Comparison of ENCODE assay signal across 1 cellular context in the genomic region with DNA sequence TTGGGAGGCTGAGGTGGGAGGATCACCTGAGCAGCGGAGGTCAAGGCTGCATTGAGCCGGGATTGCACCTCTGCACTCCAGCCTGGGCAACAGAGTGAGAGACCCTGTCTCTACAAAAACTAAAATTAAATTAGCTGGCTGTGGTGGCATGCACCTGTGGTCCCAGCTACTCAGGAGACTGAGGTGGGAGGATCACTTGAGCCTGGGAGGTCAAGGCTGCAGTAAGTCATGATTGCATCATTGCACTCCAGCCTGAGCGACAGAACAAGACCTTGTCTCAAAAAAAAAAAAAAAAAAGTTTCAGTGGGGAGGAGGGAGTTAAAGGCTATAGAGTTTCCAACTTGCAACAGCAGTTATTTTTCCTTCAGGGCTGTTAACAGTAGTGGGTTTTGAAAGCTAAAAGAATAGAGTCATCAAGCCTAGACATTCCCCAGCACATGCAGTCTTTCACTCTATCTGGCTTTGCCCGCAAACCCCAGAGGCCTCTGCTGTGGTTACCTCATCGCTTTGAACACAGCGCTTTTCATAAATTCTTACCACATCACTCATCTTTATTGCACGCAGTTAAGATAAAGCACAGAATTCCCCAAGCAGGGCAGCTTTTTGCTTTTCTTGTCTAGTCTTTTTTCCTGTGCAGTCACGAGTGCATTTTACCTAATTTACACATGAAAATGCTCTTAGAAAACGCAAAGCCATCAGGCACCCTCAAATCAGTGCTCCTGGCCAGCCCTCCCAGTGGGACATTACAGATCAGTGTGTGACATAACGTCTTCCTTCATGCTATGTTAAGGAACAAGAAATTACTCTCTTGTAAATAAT.
TF ChIP-seq lines count a peak whose summit lies in the region.

No MANE protein-coding gene starts in this region.

TF ChIP-seq in HepG2, 621 proteins besides CTCF, POLR2A, EP300 and RAD21 (continued from another document and continues in another):
- TF ChIP-seq, protein P1, sequence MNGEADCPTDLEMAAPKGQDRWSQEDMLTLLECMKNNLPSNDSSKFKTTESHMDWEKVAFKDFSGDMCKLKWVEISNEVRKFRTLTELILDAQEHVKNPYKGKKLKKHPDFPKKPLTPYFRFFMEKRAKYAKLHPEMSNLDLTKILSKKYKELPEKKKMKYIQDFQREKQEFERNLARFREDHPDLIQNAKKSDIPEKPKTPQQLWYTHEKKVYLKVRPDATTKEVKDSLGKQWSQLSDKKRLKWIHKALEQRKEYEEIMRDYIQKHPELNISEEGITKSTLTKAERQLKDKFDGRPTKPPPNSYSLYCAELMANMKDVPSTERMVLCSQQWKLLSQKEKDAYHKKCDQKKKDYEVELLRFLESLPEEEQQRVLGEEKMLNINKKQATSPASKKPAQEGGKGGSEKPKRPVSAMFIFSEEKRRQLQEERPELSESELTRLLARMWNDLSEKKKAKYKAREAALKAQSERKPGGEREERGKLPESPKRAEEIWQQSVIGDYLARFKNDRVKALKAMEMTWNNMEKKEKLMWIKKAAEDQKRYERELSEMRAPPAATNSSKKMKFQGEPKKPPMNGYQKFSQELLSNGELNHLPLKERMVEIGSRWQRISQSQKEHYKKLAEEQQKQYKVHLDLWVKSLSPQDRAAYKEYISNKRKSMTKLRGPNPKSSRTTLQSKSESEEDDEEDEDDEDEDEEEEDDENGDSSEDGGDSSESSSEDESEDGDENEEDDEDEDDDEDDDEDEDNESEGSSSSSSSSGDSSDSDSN (CRISPR knock-in tag; IDR thresholded peaks at IDR 0.05) = no peak
- TF ChIP-seq, protein P2, sequence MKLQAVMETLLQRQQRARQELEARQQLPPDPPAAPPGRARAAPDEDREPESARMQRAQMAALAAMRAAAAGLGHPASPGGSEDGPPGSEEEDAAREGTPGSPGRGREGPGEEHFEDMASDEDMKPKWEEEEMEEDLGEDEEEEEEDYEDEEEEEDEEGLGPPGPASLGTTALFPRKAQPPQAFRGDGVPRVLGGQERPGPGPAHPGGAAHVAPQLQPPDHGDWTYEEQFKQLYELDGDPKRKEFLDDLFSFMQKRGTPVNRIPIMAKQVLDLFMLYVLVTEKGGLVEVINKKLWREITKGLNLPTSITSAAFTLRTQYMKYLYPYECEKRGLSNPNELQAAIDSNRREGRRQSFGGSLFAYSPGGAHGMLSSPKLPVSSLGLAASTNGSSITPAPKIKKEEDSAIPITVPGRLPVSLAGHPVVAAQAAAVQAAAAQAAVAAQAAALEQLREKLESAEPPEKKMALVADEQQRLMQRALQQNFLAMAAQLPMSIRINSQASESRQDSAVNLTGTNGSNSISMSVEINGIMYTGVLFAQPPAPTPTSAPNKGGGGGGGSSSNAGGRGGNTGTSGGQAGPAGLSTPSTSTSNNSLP (IDR thresholded peaks at IDR 0.05; ENCODE audit: low read depth, low read length) = peak; percentile 78
- TF ChIP-seq HMG20A (CRISPR knock-in tag; IDR thresholded peaks at IDR 0.05; ENCODE audit: borderline replicate concordance) (peak; percentile 83), ZNF543 (CRISPR knock-in tag; IDR thresholded peaks at IDR 0.05) (0 out of 2 replicates have a peak, but pooled peaks have one; percentile 64), ASH2L (IDR thresholded peaks at IDR 0.05; ENCODE audit: insufficient read length, low read depth, low read length) (peak; percentile 80), DMAP1 (CRISPR knock-in tag; IDR thresholded peaks at IDR 0.05) (peak; percentile 23; the same call in 1 of the 2 replicates), FOSL2 (CRISPR knock-in tag; IDR thresholded peaks at IDR 0.05) (peak; percentile 96), PCBP1 (IDR thresholded peaks at IDR 0.05; ENCODE audit: borderline replicate concordance, low read depth, low read length) (no peak), KLF11 (CRISPR knock-in tag; IDR thresholded peaks at IDR 0.05) (no peak), ZMYM3 (CRISPR knock-in tag; IDR thresholded peaks at IDR 0.05) (peak; percentile 49; the same call in 1 of the 2 replicates), PPARG (CRISPR knock-in tag; conservative IDR thresholded peaks at IDR 0.05) (peak; percentile 53), JUND (CRISPR knock-in tag; IDR thresholded peaks at IDR 0.05) (peak; percentile 62; the same call in 1 of the 2 replicates), MAFK (conservative IDR thresholded peaks at IDR 0.05 in 1 of 2, IDR thresholded peaks at IDR 0.05 in 1 of 2; ENCODE audit: low read length in 2 of 2) (0 out of 4 replicates have a peak, but pooled peaks of 1 of the 2 experiments have one; percentile 3), KAT7 (CRISPR knock-in tag; IDR thresholded peaks at IDR 0.05; ENCODE audit: borderline replicate concordance) (no peak), ARNT2 (CRISPR knock-in tag; IDR thresholded peaks at IDR 0.05; ENCODE audit: low read depth) (peak; percentile 16; the same call in 1 of the 2 replicates), MED1 (CRISPR knock-in tag; IDR thresholded peaks at IDR 0.05) (peak; percentile 46; the same call in 1 of the 2 replicates), ZNF589 (CRISPR knock-in tag; conservative IDR thresholded peaks at IDR 0.05) (no peak), CEBPB (IDR thresholded peaks at IDR 0.05; ENCODE audit: borderline replicate concordance, low read depth, low read length) (peak; percentile 93), PRPF4 (IDR thresholded peaks at IDR 0.05; ENCODE audit: low read depth, low read length, poor library complexity, severe bottlenecking) (peak; percentile 60), NFYC (CRISPR knock-in tag; IDR thresholded peaks at IDR 0.05) (no peak), NR1H2 (CRISPR knock-in tag; IDR thresholded peaks at IDR 0.05; ENCODE audit: borderline replicate concordance, low read depth) (no peak), TGIF2 (CRISPR knock-in tag; IDR thresholded peaks at IDR 0.05) (0 out of 2 replicates have a peak, but pooled peaks have one; percentile 38), ETV5 (CRISPR knock-in tag; IDR thresholded peaks at IDR 0.05; ENCODE audit: borderline replicate concordance) (0 out of 2 replicates have a peak, but pooled peaks have one; percentile 6), ZNF550 (CRISPR knock-in tag; IDR thresholded peaks at IDR 0.05; ENCODE audit: borderline replicate concordance) (no peak), ZNF3 (CRISPR knock-in tag; IDR thresholded peaks at IDR 0.05) (peak; percentile 47; the same call in 1 of the 2 replicates), HDAC1 (CRISPR knock-in tag; IDR thresholded peaks at IDR 0.05) (peak; percentile 69), NFIC (IDR thresholded peaks at IDR 0.05; ENCODE audit: low read length) (peak; percentile 32; the same call in 1 of the 2 replicates), ZNF564 (CRISPR knock-in tag; IDR thresholded peaks at IDR 0.05) (0 out of 2 replicates have a peak, but pooled peaks have one; percentile 51), TCF7L2 (IDR thresholded peaks at IDR 0.05; ENCODE audit: low read depth, low read length) (peak; percentile 70; the same call in 1 of the 2 replicates), ZNF12 (CRISPR knock-in tag; IDR thresholded peaks at IDR 0.05) (peak; percentile 45; the same call in 1 of the 2 replicates)
- TF ChIP-seq, protein P3, sequence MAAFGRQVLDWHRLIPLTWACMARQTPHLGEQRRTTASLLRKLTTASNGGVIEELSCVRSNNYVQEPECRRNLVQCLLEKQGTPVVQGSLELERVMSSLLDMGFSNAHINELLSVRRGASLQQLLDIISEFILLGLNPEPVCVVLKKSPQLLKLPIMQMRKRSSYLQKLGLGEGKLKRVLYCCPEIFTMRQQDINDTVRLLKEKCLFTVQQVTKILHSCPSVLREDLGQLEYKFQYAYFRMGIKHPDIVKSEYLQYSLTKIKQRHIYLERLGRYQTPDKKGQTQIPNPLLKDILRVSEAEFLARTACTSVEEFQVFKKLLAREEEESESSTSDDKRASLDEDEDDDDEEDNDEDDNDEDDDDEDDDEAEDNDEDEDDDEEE (CRISPR knock-in tag; IDR thresholded peaks at IDR 0.05) = no peak
- TF ChIP-seq, protein P4, sequence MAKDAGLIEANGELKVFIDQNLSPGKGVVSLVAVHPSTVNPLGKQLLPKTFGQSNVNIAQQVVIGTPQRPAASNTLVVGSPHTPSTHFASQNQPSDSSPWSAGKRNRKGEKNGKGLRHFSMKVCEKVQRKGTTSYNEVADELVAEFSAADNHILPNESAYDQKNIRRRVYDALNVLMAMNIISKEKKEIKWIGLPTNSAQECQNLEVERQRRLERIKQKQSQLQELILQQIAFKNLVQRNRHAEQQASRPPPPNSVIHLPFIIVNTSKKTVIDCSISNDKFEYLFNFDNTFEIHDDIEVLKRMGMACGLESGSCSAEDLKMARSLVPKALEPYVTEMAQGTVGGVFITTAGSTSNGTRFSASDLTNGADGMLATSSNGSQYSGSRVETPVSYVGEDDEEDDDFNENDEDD (CRISPR knock-in tag; IDR thresholded peaks at IDR 0.05; ENCODE audit: borderline replicate concordance) = peak; percentile 34; the same call in 1 of the 2 replicates
- TF ChIP-seq, protein P5, sequence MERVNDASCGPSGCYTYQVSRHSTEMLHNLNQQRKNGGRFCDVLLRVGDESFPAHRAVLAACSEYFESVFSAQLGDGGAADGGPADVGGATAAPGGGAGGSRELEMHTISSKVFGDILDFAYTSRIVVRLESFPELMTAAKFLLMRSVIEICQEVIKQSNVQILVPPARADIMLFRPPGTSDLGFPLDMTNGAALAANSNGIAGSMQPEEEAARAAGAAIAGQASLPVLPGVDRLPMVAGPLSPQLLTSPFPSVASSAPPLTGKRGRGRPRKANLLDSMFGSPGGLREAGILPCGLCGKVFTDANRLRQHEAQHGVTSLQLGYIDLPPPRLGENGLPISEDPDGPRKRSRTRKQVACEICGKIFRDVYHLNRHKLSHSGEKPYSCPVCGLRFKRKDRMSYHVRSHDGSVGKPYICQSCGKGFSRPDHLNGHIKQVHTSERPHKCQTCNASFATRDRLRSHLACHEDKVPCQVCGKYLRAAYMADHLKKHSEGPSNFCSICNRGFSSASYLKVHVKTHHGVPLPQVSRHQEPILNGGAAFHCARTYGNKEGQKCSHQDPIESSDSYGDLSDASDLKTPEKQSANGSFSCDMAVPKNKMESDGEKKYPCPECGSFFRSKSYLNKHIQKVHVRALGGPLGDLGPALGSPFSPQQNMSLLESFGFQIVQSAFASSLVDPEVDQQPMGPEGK (CRISPR knock-in tag; IDR thresholded peaks at IDR 0.05) = 0 out of 2 replicates have a peak, but pooled peaks have one; percentile 19
- TF ChIP-seq, protein P6, sequence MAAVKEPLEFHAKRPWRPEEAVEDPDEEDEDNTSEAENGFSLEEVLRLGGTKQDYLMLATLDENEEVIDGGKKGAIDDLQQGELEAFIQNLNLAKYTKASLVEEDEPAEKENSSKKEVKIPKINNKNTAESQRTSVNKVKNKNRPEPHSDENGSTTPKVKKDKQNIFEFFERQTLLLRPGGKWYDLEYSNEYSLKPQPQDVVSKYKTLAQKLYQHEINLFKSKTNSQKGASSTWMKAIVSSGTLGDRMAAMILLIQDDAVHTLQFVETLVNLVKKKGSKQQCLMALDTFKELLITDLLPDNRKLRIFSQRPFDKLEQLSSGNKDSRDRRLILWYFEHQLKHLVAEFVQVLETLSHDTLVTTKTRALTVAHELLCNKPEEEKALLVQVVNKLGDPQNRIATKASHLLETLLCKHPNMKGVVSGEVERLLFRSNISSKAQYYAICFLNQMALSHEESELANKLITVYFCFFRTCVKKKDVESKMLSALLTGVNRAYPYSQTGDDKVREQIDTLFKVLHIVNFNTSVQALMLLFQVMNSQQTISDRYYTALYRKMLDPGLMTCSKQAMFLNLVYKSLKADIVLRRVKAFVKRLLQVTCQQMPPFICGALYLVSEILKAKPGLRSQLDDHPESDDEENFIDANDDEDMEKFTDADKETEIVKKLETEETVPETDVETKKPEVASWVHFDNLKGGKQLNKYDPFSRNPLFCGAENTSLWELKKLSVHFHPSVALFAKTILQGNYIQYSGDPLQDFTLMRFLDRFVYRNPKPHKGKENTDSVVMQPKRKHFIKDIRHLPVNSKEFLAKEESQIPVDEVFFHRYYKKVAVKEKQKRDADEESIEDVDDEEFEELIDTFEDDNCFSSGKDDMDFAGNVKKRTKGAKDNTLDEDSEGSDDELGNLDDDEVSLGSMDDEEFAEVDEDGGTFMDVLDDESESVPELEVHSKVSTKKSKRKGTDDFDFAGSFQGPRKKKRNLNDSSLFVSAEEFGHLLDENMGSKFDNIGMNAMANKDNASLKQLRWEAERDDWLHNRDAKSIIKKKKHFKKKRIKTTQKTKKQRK (IDR thresholded peaks at IDR 0.05; ENCODE audit: low read length) = no peak
- TF ChIP-seq, protein P7, sequence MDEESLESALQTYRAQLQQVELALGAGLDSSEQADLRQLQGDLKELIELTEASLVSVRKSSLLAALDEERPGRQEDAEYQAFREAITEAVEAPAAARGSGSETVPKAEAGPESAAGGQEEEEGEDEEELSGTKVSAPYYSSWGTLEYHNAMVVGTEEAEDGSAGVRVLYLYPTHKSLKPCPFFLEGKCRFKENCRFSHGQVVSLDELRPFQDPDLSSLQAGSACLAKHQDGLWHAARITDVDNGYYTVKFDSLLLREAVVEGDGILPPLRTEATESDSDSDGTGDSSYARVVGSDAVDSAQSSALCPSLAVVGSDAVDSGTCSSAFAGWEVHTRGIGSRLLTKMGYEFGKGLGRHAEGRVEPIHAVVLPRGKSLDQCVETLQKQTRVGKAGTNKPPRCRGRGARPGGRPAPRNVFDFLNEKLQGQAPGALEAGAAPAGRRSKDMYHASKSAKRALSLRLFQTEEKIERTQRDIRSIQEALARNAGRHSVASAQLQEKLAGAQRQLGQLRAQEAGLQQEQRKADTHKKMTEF (CRISPR knock-in tag; IDR thresholded peaks at IDR 0.05) = peak; percentile 78; the same call in 1 of the 2 replicates
- TF ChIP-seq, protein P8, sequence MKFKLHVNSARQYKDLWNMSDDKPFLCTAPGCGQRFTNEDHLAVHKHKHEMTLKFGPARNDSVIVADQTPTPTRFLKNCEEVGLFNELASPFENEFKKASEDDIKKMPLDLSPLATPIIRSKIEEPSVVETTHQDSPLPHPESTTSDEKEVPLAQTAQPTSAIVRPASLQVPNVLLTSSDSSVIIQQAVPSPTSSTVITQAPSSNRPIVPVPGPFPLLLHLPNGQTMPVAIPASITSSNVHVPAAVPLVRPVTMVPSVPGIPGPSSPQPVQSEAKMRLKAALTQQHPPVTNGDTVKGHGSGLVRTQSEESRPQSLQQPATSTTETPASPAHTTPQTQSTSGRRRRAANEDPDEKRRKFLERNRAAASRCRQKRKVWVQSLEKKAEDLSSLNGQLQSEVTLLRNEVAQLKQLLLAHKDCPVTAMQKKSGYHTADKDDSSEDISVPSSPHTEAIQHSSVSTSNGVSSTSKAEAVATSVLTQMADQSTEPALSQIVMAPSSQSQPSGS (CRISPR knock-in tag; IDR thresholded peaks at IDR 0.05) = peak; percentile 87
- TF ChIP-seq, protein P9, sequence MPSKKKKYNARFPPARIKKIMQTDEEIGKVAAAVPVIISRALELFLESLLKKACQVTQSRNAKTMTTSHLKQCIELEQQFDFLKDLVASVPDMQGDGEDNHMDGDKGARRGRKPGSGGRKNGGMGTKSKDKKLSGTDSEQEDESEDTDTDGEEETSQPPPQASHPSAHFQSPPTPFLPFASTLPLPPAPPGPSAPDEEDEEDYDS (CRISPR knock-in tag; IDR thresholded peaks at IDR 0.05) = 0 out of 2 replicates have a peak, but pooled peaks have one; percentile 9
- TF ChIP-seq, protein P10, sequence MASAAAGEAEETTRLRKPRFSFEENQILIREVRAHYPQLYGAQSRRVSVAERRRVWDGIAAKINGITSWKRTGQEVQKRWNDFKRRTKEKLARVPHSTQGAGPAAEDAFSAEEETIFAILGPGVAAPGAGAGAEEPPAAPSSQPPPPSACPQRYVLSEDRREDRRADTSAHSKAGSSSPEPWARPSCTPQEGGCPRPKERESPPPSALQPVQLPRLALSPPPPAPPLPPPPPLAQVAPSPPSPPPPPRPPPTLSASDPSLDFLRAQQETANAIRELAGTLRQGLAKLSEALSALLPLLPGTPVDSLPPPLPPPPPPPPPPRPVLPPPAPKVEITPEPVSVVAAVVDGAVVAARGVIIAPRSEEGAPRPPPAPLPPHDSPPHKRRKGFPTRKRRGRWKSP (CRISPR knock-in tag; IDR thresholded peaks at IDR 0.05) = 0 out of 2 replicates have a peak, but pooled peaks have one; percentile 40
